Comparison of ENCODE assay signal across 1 cellular context in the genomic region with DNA sequence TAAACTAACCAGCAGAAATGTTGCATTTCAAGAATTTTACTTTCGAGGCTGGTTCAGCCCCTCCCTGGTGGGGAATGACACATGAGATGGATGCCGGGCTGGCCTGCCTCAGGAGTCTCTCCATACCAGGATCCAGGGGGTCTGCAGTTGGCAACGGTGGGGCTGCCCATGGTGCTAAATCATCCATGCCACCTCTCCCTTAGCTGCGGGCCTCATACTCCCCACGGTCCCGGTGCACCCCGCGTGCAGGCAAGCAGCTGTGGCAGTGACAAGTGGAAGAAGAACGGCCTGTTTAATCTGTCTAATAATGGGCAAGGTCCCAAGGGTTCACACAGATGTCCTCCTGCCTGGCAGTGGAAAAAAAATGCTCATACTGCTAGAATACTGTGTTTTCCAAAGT.
TF ChIP-seq lines count a peak whose summit lies in the region.

No MANE protein-coding gene starts in this region.

TF ChIP-seq in GM23338, 12 proteins besides CTCF, POLR2A, EP300 and RAD21 (continued from another document):
- TF ChIP-seq ZNF462 (CRISPR knock-in tag; IDR thresholded peaks at IDR 0.05) (no peak), EZH2 (IDR thresholded peaks at IDR 0.05; ENCODE audit: low read depth, unreplicated experiment) (no peak), CREB1 (CRISPR knock-in tag; IDR thresholded peaks at IDR 0.05; ENCODE audit: low read depth) (no peak)
